In the genomic region with DNA sequence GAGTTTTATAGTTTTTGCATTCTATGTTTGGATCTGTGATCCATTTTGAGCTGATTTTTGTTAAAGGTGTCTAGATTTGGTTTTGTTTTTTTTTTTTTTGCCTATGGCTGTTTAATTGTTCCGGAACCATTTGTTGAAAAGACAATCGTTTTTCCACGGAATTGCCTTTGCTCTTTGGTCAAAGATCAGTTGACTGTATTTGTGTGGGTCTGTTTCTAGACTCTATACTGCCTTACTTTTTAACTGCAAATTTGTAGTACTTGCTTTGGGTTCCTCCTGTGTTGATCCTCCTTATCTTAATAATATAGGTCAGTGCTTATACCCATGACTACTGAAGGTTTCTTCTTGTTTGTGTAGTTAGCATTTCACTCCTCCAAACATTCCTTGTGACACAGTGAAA, we compare ENCODE assay signal across 16 cellular contexts. TPM values are rescaled to one million over a fixed set of nuclear protein-coding genes. Genes with fewer than 3 reads are reported as not detected.
DNase-seq lines count a peak whose midpoint lies in the region; ATAC-seq, FAIRE-seq and TF ChIP-seq lines count a peak whose summit lies in the region.
"Had no signal": no experiment of that assay in that cellular context is flagged by ENCODE, and none has a peak within 500 bp of the region (broad histone marks: within the 10 kb centered on the region; RNA-seq: fewer than 3 reads in every experiment).

No MANE protein-coding gene starts in this region.

- H3K79me2 ChIP-seq in K562 (ENCODE audit: control insufficient read depth, insufficient read depth, low read length), result peaks cover 20% of the 10 kb centered on the region

- intact Hi-C loops in K562 (cut with micrococcal nuclease), result no loop called here

- TF ChIP-seq CTCF in K562 (IDR thresholded peaks at IDR 0.05 in 2 of 3, conservative IDR thresholded peaks at IDR 0.05 in 1 of 3; ENCODE audit: insufficient read depth in 2 of 3, low read depth in 1 of 3, low read length in 3 of 3) (no peak), liver (IDR thresholded peaks at IDR 0.05; ENCODE audit: low read depth, low read length, missing input control) (no peak)

- BruUV-seq in K562 (replicated peaks; lab: Mats Ljungman, UMichigan), result no TSS peak

- no peaks in the 10 kb centered on the region for H4K20me1 ChIP-seq in K562 (replicated peaks; ENCODE audit: control insufficient read depth, insufficient read depth, low read length)

- no peak overlapping the region for H3K4me3 ChIP-seq in K562
- H3K4me3 ChIP-seq in liver (ENCODE audit: low read depth in 1 of 3, low read length in 3 of 3), result no peak overlapping the region
- H3K4me3 ChIP-seq: A549, GM23248 had no signal

- CTCF ChIA-PET in K562 (lab: Yijun Ruan, JAX; ENCODE audit: low intra/inter-chr PET ratio), result no interaction called here

- FAIRE-seq in GM19239 (lab: Jason Lieb, UNC) (peak; percentile 56), K562 (lab: Jason Lieb, UNC) (no peak), GM12891 (lab: Jason Lieb, UNC) (no peak)
- FAIRE-seq: A549 had no signal

- no peak for TF ChIP-seq POLR2A in K562 (conservative IDR thresholded peaks at IDR 0.05)
- TF ChIP-seq POLR2A in GM12891 (IDR thresholded peaks at IDR 0.05; ENCODE audit: low read depth, low read length), result no peak

- H2AFZ ChIP-seq in K562 (ENCODE audit: low read depth, low read length), result no peak overlapping the region
- H2AFZ ChIP-seq: GM23248 had no signal

- H3K36me3 ChIP-seq in K562 (ENCODE audit: control insufficient read depth, insufficient read depth, low read length) (no peaks in the 10 kb centered on the region), liver (ENCODE audit: control insufficient read depth in 4 of 4, insufficient read depth in 3 of 4, low read depth in 1 of 4, low read length in 3 of 4) (no peaks in the 10 kb centered on the region)
- H3K36me3 ChIP-seq: BE2C had no signal

- H3K27me3 ChIP-seq in K562 (ENCODE audit: control insufficient read depth in 2 of 2, insufficient read depth in 2 of 2, low read length in 2 of 2) (no peaks in the 10 kb centered on the region), liver (ENCODE audit: control insufficient read depth in 4 of 4, insufficient read depth in 4 of 4, low read length in 3 of 4) (no peaks in the 10 kb centered on the region)
- H3K27me3 ChIP-seq: BE2C had no signal

- TF ChIP-seq EP300 in K562 (IDR thresholded peaks at IDR 0.05; ENCODE audit: low read length), result no peak

- no peak overlapping the region for H3K4me2 ChIP-seq in K562 (ENCODE audit: insufficient read depth, low read length)
- H3K4me2 ChIP-seq: A549 had no signal

- no peaks in the 10 kb centered on the region for H3K9me1 ChIP-seq in K562 (ENCODE audit: control insufficient read depth, insufficient read depth, low read length)

- peaks cover 0 to 17% of the 10 kb centered on the region in 2 experiments; a peak in 3 of 5 replicates for H3K4me1 ChIP-seq in K562 (replicated peaks in 1 of 2; ENCODE audit: control insufficient read depth in 2 of 2, insufficient read depth in 2 of 2, low read length in 2 of 2)
- H3K4me1 ChIP-seq in liver (ENCODE audit: control insufficient read depth in 4 of 4, insufficient read depth in 4 of 4, low read length in 3 of 4), result peaks cover 0 to 9% (median 1%) of the 10 kb centered on the region in 4 donors
- H3K4me1 ChIP-seq: BE2C had no signal

- H3K27ac ChIP-seq in K562 (ENCODE audit: extremely low read depth, low read depth, low read length) (no peak overlapping the region), liver (ENCODE audit: low read depth in 1 of 2, low read length in 2 of 2) (no peak overlapping the region)
- H3K27ac ChIP-seq: A549, C4-2B, GM23248 had no signal

- H3K9ac ChIP-seq in K562 (ENCODE audit: insufficient read depth in 1 of 2, low read depth in 2 of 2, low read length in 2 of 2) (no peak overlapping the region), liver (ENCODE audit: low read depth in 1 of 2, low read length in 2 of 2) (no peak overlapping the region)
- H3K9ac ChIP-seq: GM23248 had no signal

- no peak for DNase-seq in GM19239 (ENCODE audit: insufficient read length, low spot score)
- no peak for DNase-seq in K562 (ENCODE audit: extremely low read depth in 1 of 4, low spot score in 3 of 4)
- DNase-seq in GM12891 (ENCODE audit: insufficient read length, low spot score), result no peak
- no peak for DNase-seq in SIG-M5 (lab: John Stamatoyannopoulos, UW)
- no peak for DNase-seq in hepatic stellate cell (ENCODE audit: low spot score)
- no peak for DNase-seq in HUDEP-2 (lab: John Stamatoyannopoulos, UW; ENCODE audit: unreplicated experiment in 76 of 76)
- DNase-seq: BE2C; CD4-positive, alpha-beta memory T cell; DND-41; GDM1; GM23248; H7; HFFc6 had no signal

- no peaks in the 10 kb centered on the region for H3K9me3 ChIP-seq in K562 (replicated peaks; ENCODE audit: control insufficient read depth, insufficient read depth, low read depth, low read length)
- H3K9me3 ChIP-seq in liver (ENCODE audit: control insufficient read depth in 4 of 4, low read length in 3 of 4), result no peaks in the 10 kb centered on the region
- H3K9me3 ChIP-seq: A549, BE2C had no signal

- ATAC-seq in K562, result no peak
- ATAC-seq: A549 had no signal

- no peak for TF ChIP-seq RAD21 in K562 (CRISPR knock-in tag; conservative IDR thresholded peaks at IDR 0.05 in 1 of 2, IDR thresholded peaks at IDR 0.05 in 1 of 2)
- TF ChIP-seq RAD21 in liver (IDR thresholded peaks at IDR 0.05), result no peak

- in situ Hi-C loops in K562 (cut with MboI), result no loop called here

- WGBS in K562 (ENCODE audit: insufficient coverage, low coverage, missing lambda C conversion rate), result 43% methylated on average over 3 of the region's 3 CpGs
- 53% methylated on average over 3 of the region's 3 CpGs for WGBS in liver

- POLR2A ChIA-PET in K562 (lab: Yijun Ruan, JAX), result interaction anchor here (1.2 kb wide), 1 partner anchor 17 kb away, joined by 4 read pairs; no protein-coding TSS in a partner anchor

TF ChIP-seq in K562, 482 proteins besides CTCF, POLR2A, EP300 and RAD21 (continues in another document):
- TF ChIP-seq CBFA2T2 (conservative IDR thresholded peaks at IDR 0.05), result no peak
- TF ChIP-seq ZNF165 (CRISPR knock-in tag; IDR thresholded peaks at IDR 0.05; ENCODE audit: borderline replicate concordance), result no peak
- TF ChIP-seq RB1 (IDR thresholded peaks at IDR 0.05; ENCODE audit: low read depth), result no peak

TF ChIP-seq in liver, 16 proteins besides CTCF, POLR2A, EP300 and RAD21:
- TF ChIP-seq HNF4A (conservative IDR thresholded peaks at IDR 0.05) (peak; percentile 53 to 58), RXRA (IDR thresholded peaks at IDR 0.05) (no peak), EGR1 (IDR thresholded peaks at IDR 0.05; ENCODE audit: low read depth in 2 of 2) (no peak)

TF ChIP-seq in GM12891, 5 proteins besides CTCF, POLR2A, EP300 and RAD21:
- TF ChIP-seq POLR2AphosphoS5 (IDR thresholded peaks at IDR 0.05; ENCODE audit: low read depth, low read length), result no peak
- TF ChIP-seq POU2F2 (IDR thresholded peaks at IDR 0.05; ENCODE audit: low read depth, low read length), result no peak
- TF ChIP-seq PAX5 (IDR thresholded peaks at IDR 0.05; ENCODE audit: insufficient read depth, low read length, severe bottlenecking), result no peak
- TF ChIP-seq SPI1 (IDR thresholded peaks at IDR 0.05; ENCODE audit: low read depth, low read length), result no peak
- no peak for TF ChIP-seq TAF1 (IDR thresholded peaks at IDR 0.05; ENCODE audit: low read depth, low read length)
TF ChIP-seq in GM12891: peak in this region for 0.

RNA-seq across cellular contexts. Expression of gene CERS6, which starts 30.4 kb away (rescaled TPM):
- 2.8 and 5.7 TPM in 2 replicates for total RNA-seq in K562 (2011; cell fraction: chromatin; rRNA removed; ENCODE audit: low replicate concordance)
- total RNA-seq in K562 (2011; cell fraction: nucleolus; rRNA removed), result 2.3 and 2.9 TPM in 2 replicates
- total RNA-seq in K562 (2011; cell fraction: nucleoplasm; rRNA removed), result 4.5 and 7.3 TPM in 2 replicates
- total RNA-seq in K562 (2014; rRNA removed) (11.4 and 12.1 TPM in 2 replicates), K562 (2014; rRNA removed; fragmentation: Illumina TruSeq; extraction: Trizol) (13.6 and 14.5 TPM in 2 replicates), K562 (2015; rRNA removed; fragmentation: Illumina TruSeq; extraction: Trizol) (12.4 and 12.8 TPM in 2 replicates), K562 (2021) (11.5 and 11.8 TPM in 2 replicates), liver (10 to 100 TPM; 13.5 to 20.4 TPM)
- polyA plus RNA-seq in K562 (2011; rRNA removed) (1.9 and 6.8 TPM in 2 replicates), K562 (2014; fragmentation: Illumina TruSeq; extraction: Trizol) (10.9 and 13.4 TPM in 2 replicates), K562 (2014; fragmentation: Nextera tagmentation; extraction: Ambion mirVana) (1 to 10 TPM; 1.6 to 2.3 TPM), K562 (2014; rRNA removed) (6.0 and 6.5 TPM in 2 replicates), liver (1 to 10 TPM; 4.2 to 6.8 TPM)
- 0.61 and 4.4 TPM in 2 replicates for polyA plus RNA-seq in K562 (2011; cell fraction: cytosol; rRNA removed)
- 1.4 and 5.3 TPM in 2 replicates for polyA plus RNA-seq in K562 (2011; cell fraction: nucleus; rRNA removed)
- 7.8 and 8.4 TPM in 2 replicates for polyA plus RNA-seq in K562 (2012)
- polyA minus RNA-seq in K562 (2011; rRNA and poly(A)+ RNA removed), result 4.6 and 16.3 TPM in 2 replicates
- polyA minus RNA-seq in K562 (2011; cell fraction: cytosol; rRNA and poly(A)+ RNA removed), result 2.9 and 8.6 TPM in 2 replicates
- 2.2 and 12.4 TPM in 2 replicates for polyA minus RNA-seq in K562 (2011; cell fraction: nucleus; rRNA and poly(A)+ RNA removed)
- polyA plus RNA-seq in GM12891 (2012; ENCODE audit: low read depth, missing spikeins), result 1.7 TPM
